ENCODE assay signal across 17 cellular contexts in the genomic region with DNA sequence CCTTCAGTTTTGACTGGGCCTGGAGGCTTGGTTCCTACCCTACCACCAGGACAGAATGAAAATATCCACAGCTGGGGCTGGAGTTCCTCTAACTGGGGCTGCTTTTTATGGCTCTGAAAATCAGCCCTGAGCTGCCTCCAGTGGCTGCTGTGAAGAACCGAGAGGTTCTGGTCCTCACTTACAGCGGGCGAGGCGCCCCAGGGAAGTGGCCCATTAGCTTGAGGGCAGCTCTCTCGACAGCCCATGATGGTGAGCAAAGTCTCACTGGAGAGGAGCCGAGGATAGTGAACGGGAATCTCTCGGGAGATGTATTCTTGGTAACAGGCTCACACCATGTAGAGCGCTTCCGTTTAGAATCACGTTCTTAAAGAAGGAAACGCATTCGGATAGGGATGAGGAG.
"Had no signal": no experiment of that assay in that cellular context is flagged by ENCODE, and none has a peak within 500 bp of the region (broad histone marks: within the 10 kb centered on the region; RNA-seq: fewer than 3 reads in every experiment).

No MANE protein-coding gene starts in this region.

- H3K36me3 ChIP-seq: breast epithelium, esophagus muscularis mucosa, neutrophil, upper lobe of right lung had no signal

- H3K4me1 ChIP-seq: breast epithelium, esophagus muscularis mucosa, upper lobe of right lung had no signal

- H3K4me3 Mint-ChIP-seq: activated naive CD4-positive, alpha-beta T cell treated with anti-CD3 and anti-CD28 coated beads, Interleukin-2, amount 50 U/mL, for 24 hours; activated T-cell treated with anti-CD3 and anti-CD28 coated beads, Interleukin-2, amount 50 U/mL, for 24 hours; naive thymus-derived CD4-positive, alpha-beta T cell; T-helper 2 cell treated with Interferon-gamma antibody and Interleukin-4, amounts not matched to agents 5 μg/mL and 100 μg/mL, for 36 hours had no signal

- H3K9me3 ChIP-seq: breast epithelium, esophagus muscularis mucosa, neutrophil, upper lobe of right lung had no signal

- H3K27me3 ChIP-seq: breast epithelium, esophagus muscularis mucosa, upper lobe of right lung had no signal

- H3K27ac Mint-ChIP-seq: activated naive CD4-positive, alpha-beta T cell treated with anti-CD3 and anti-CD28 coated beads, Interleukin-2, amount 50 U/mL, for 24 hours; activated T-cell treated with anti-CD3 and anti-CD28 coated beads, Interleukin-2, amount 50 U/mL, for 24 hours; naive thymus-derived CD4-positive, alpha-beta T cell; T-helper 2 cell treated with Interferon-gamma antibody and Interleukin-4, amounts not matched to agents 5 μg/mL and 100 μg/mL, for 36 hours had no signal

- H3K9me3 Mint-ChIP-seq: activated naive CD4-positive, alpha-beta T cell treated with anti-CD3 and anti-CD28 coated beads, Interleukin-2, amount 50 U/mL, for 24 hours; activated T-cell treated with anti-CD3 and anti-CD28 coated beads, Interleukin-2, amount 50 U/mL, for 24 hours; naive thymus-derived CD4-positive, alpha-beta T cell; T-helper 2 cell treated with Interferon-gamma antibody and Interleukin-4, amounts not matched to agents 5 μg/mL and 100 μg/mL, for 36 hours had no signal

- H3K36me3 Mint-ChIP-seq: activated naive CD4-positive, alpha-beta T cell treated with anti-CD3 and anti-CD28 coated beads, Interleukin-2, amount 50 U/mL, for 24 hours; naive thymus-derived CD4-positive, alpha-beta T cell had no signal

- ATAC-seq: naive thymus-derived CD4-positive, alpha-beta T cell; stimulated activated naive CD8-positive, alpha-beta T cell treated with anti-CD3 and anti-CD28 coated beads, Interleukin-15, Interleukin-2, amounts not matched to agents 100 U/mL and 50 U/mL, for 24 hours; upper lobe of right lung had no signal

- DNase-seq: activated CD4-positive, alpha-beta T cell treated with anti-CD3 and anti-CD28 coated beads, Interleukin-2, amount 50 U/mL, for 4 hours; activated CD4-positive, CD25-positive, alpha-beta regulatory T cell treated with anti-CD3 and anti-CD28 coated beads, Interleukin-2, amount 50 U/mL, for 72 hours; activated effector memory CD4-positive, alpha-beta T cell treated with Interleukin-2 at 50 U/mL for 16 hours; activated T-cell treated with anti-CD3 and anti-CD28 coated beads, Interleukin-2, amount 50 U/mL, for 24 hours; amygdala; hypothalamus; naive thymus-derived CD4-positive, alpha-beta T cell; stimulated activated CD4-positive, alpha-beta T cell treated with anti-CD3 and anti-CD28 coated beads, Interleukin-2, amount 100 ng/mL, for 48 hours; stimulated activated naive CD8-positive, alpha-beta T cell treated with anti-CD3 and anti-CD28 coated beads, Interleukin-15, Interleukin-2, amounts not matched to agents 100 U/mL and 50 U/mL, for 24 hours; upper lobe of right lung had no signal

- FAIRE-seq: colon had no signal

- H3K27ac ChIP-seq: esophagus muscularis mucosa, neutrophil, upper lobe of right lung had no signal

- H3K4me3 ChIP-seq: esophagus muscularis mucosa, upper lobe of right lung had no signal

- H3K4me1 Mint-ChIP-seq: activated naive CD4-positive, alpha-beta T cell treated with anti-CD3 and anti-CD28 coated beads, Interleukin-2, amount 50 U/mL, for 24 hours; naive thymus-derived CD4-positive, alpha-beta T cell had no signal

- H3K27me3 Mint-ChIP-seq: activated naive CD4-positive, alpha-beta T cell treated with anti-CD3 and anti-CD28 coated beads, Interleukin-2, amount 50 U/mL, for 24 hours; progenitor cell of endocrine pancreas had no signal
